ENCODE assay signal across 2 cellular contexts in genomic region chr22:50577987-50578775, GRCh38.
TF ChIP-seq lines count a peak whose summit lies in the region.

Gene CPT1B, minus strand, starts transcription at chr22:50578427. Its CDS starts 512 bp downstream, at chr22:50577915.

TF ChIP-seq in IMR-90, 13 proteins besides CTCF, POLR2A, EP300 and RAD21:
- TF ChIP-seq MAFK (IDR thresholded peaks at IDR 0.05; ENCODE audit: low read depth, low read length) (no peak), BHLHE40 (IDR thresholded peaks at IDR 0.05; ENCODE audit: low read depth, low read length) (peak; percentile 93)

TF ChIP-seq in GM12878, 131 proteins besides CTCF, POLR2A, EP300 and RAD21:
- TF ChIP-seq RUNX3 (IDR thresholded peaks at IDR 0.05; ENCODE audit: low read length) (peak; percentile 53), NBN (IDR thresholded peaks at IDR 0.05) (no peak), EGR1 (IDR thresholded peaks at IDR 0.05; ENCODE audit: borderline replicate concordance in 1 of 2, low read depth in 2 of 2, low read length in 2 of 2) (peak; percentile 20 to 26; a peak in 2 of 3 replicates), MEF2A (IDR thresholded peaks at IDR 0.05; ENCODE audit: insufficient read depth, low read depth, low read length) (peak; percentile 55; the same call in 1 of the 2 replicates)
